In genomic region chr7:121872831-121873764, GRCh38 we compare ENCODE assay signal across 1 cellular context.
TF ChIP-seq lines count a peak whose summit lies in the region.

PTPRZ1 (plus strand) TSS chr7:121873161; CDS start chr7:121873500, 339 bp downstream.

TF ChIP-seq in H1, 55 proteins besides CTCF, POLR2A, EP300 and RAD21 (continued from another document):
- TF ChIP-seq BCL11A (IDR thresholded peaks at IDR 0.05; ENCODE audit: low read depth in 2 of 2, low read length in 2 of 2) (no peak), SP2 (IDR thresholded peaks at IDR 0.05; ENCODE audit: low read length) (no peak), RBBP5 (IDR thresholded peaks at IDR 0.05; ENCODE audit: borderline replicate concordance, low read depth, low read length) (peak; percentile 99), POLR2AphosphoS5 (IDR thresholded peaks at IDR 0.05; ENCODE audit: low read depth, low read length) (peak; percentile 88), TAF1 (IDR thresholded peaks at IDR 0.05; ENCODE audit: low read depth, low read length) (peak; percentile 91), TBP (IDR thresholded peaks at IDR 0.05; ENCODE audit: low read depth, low read length) (peak; percentile 63; the same call in 1 of the 2 replicates), BACH1 (IDR thresholded peaks at IDR 0.05; ENCODE audit: low read length) (peak; percentile 2; the same call in 1 of the 2 replicates), KDM4A (IDR thresholded peaks at IDR 0.05; ENCODE audit: low read depth, low read length, severe bottlenecking) (peak; percentile 64), POU5F1 (IDR thresholded peaks at IDR 0.05; ENCODE audit: low read depth, low read length) (no peak), BRCA1 (IDR thresholded peaks at IDR 0.05; ENCODE audit: low read depth, low read length) (no peak), MAX (IDR thresholded peaks at IDR 0.05) (peak; percentile 21; the same call in 1 of the 2 replicates)
